In genomic region chr5:132647473-132647872, GRCh38 we compare ENCODE assay signal across 35 cellular contexts. TPM values are rescaled to one million over a fixed set of nuclear protein-coding genes. Genes with fewer than 3 reads are reported as not detected.
"Had no signal": no experiment of that assay in that cellular context is flagged by ENCODE, and none has a peak within 500 bp of the region (broad histone marks: within the 10 kb centered on the region; RNA-seq: fewer than 3 reads in every experiment).

No MANE protein-coding gene starts in this region.

- H3K4me3 ChIP-seq: pancreas, prostate gland, skin epidermis, smooth muscle cell, spleen, testis, tibial artery, transverse colon, upper lobe of right lung, vagina had no signal

- H3K27ac Mint-ChIP-seq: naive thymus-derived CD8-positive, alpha-beta T cell; nephron progenitor cell; stimulated activated memory B cell treated with anti-CD40 and anti-IgM and Interleukin-4, amounts not matched to agents 10 μg/mL and 1 μg/mL and 100 μg/mL, for 72 hours; stimulated activated naive CD8-positive, alpha-beta T cell treated with anti-CD3 and anti-CD28 coated beads, Interleukin-15, amount 100 ng/mL, for 72 hours; type B pancreatic cell had no signal

- H3K27me3 ChIP-seq: pancreas, testis, tibial artery, transverse colon, vagina had no signal

- H3K4me3 Mint-ChIP-seq: naive B cell; naive thymus-derived CD8-positive, alpha-beta T cell; natural killer cell treated with Interleukin-12 subunit alpha and Interleukin-12 subunit beta and Interleukin-15 and Interleukin-18, amount 100 ng/mL, for 72 hours; nephron progenitor cell; neural crest cell; stimulated activated memory B cell treated with anti-CD40 and anti-IgM and Interleukin-4, amounts not matched to agents 10 μg/mL and 1 μg/mL and 100 μg/mL, for 72 hours; stimulated activated naive CD8-positive, alpha-beta T cell treated with anti-CD3 and anti-CD28 coated beads, Interleukin-15, amount 100 ng/mL, for 72 hours; type B pancreatic cell had no signal

- H3K27me3 Mint-ChIP-seq: stimulated activated memory B cell treated with anti-CD40 and anti-IgM and Interleukin-4, amounts not matched to agents 10 μg/mL and 1 μg/mL and 100 μg/mL, for 72 hours had no signal

- DNase-seq: naive B cell; naive thymus-derived CD8-positive, alpha-beta T cell; nephron progenitor cell; nucleus accumbens; pancreas; right cardiac atrium; spleen; stimulated activated CD4-positive, alpha-beta T cell treated with anti-CD3 and anti-CD28 coated beads, Interleukin-12 subunit alpha, Interleukin-12 subunit beta, amount 100 ng/mL, for 4 hours; stimulated activated CD4-positive, alpha-beta T cell treated with anti-CD3 and anti-CD28 coated beads, Interleukin-1b, Interleukin-23, amount 100 ng/mL, for 48 hours; stimulated activated CD4-positive, alpha-beta T cell treated with anti-CD3 and anti-CD28 coated beads, Interleukin-4, amount 100 ng/mL, for 1 hour; stimulated activated CD4-positive, alpha-beta T cell treated with anti-CD3 and anti-CD28 coated beads, Interleukin-4, amount 100 ng/mL, for 4 hours; stimulated activated CD8-positive, alpha-beta memory T cell treated with anti-CD3 and anti-CD28 coated beads, Interleukin-4, amount 100 ng/mL, for 48 hours; stimulated activated naive CD4-positive, alpha-beta T cell; stimulated activated naive CD8-positive, alpha-beta T cell treated with anti-CD3 and anti-CD28 coated beads, Interleukin-15, amount 100 ng/mL, for 72 hours; stimulated activated naive CD8-positive, alpha-beta T cell treated with anti-CD3 and anti-CD28 coated beads, Interleukin-15, Interleukin-2, amounts not matched to agents 100 U/mL and 50 U/mL, for 24 hours; testis; tibial artery; transverse colon; upper lobe of right lung had no signal

- H3K4me2 ChIP-seq: smooth muscle cell had no signal

- H3K4me1 ChIP-seq: pancreas, prostate gland, spleen, testis, tibial artery, transverse colon, upper lobe of right lung, vagina had no signal

- ATAC-seq: naive thymus-derived CD8-positive, alpha-beta T cell; natural killer cell treated with Interleukin-12 subunit alpha and Interleukin-12 subunit beta and Interleukin-15 and Interleukin-18, amount 100 ng/mL, for 72 hours; right cardiac atrium; sciatic nerve; stimulated activated memory B cell treated with anti-CD40 and anti-IgM and Interleukin-4, amounts not matched to agents 10 μg/mL and 1 μg/mL and 100 μg/mL, for 72 hours; stimulated activated naive CD8-positive, alpha-beta T cell treated with anti-CD3 and anti-CD28 coated beads, Interleukin-15, amount 100 ng/mL, for 72 hours; stimulated activated naive CD8-positive, alpha-beta T cell treated with anti-CD3 and anti-CD28 coated beads, Interleukin-15, Interleukin-2, amounts not matched to agents 100 U/mL and 50 U/mL, for 24 hours; upper lobe of right lung had no signal

- H3K27ac ChIP-seq: neutrophil, pancreas, prostate gland, skin epidermis, spleen, testis, tibial artery, transverse colon, upper lobe of right lung, vagina had no signal

- H3K9me3 ChIP-seq: neutrophil, pancreas, prostate gland, testis, transverse colon, upper lobe of right lung, vagina had no signal

- H3K4me1 Mint-ChIP-seq: nephron progenitor cell; neural crest cell; stimulated activated memory B cell treated with anti-CD40 and anti-IgM and Interleukin-4, amounts not matched to agents 10 μg/mL and 1 μg/mL and 100 μg/mL, for 72 hours had no signal

- H3K36me3 ChIP-seq: prostate gland had no signal

RNA-seq across cellular contexts. Expression of gene IL13, which starts 10.5 kb away (rescaled TPM):
- total RNA-seq: neural crest cell, osteocyte, pancreas, pulmonary artery endothelial cell, right cardiac atrium, sciatic nerve, spleen, transverse colon, upper lobe of right lung, urinary bladder, vagina had no signal
- polyA plus RNA-seq: naive thymus-derived CD8-positive, alpha-beta T cell; right cardiac atrium; smooth muscle cell; urinary bladder had no signal

RNA-seq across cellular contexts. Expression of gene IL4, which starts 26.3 kb away (rescaled TPM):
- total RNA-seq: naive thymus-derived CD8-positive, alpha-beta T cell; neural crest cell; omental fat pad; osteocyte; pancreas; posterior vena cava; prostate gland; pulmonary artery endothelial cell; right cardiac atrium; sciatic nerve; smooth muscle cell; spleen; subcutaneous adipose tissue; testis; transverse colon; upper lobe of right lung; urinary bladder; vagina had no signal
- polyA plus RNA-seq: naive thymus-derived CD8-positive, alpha-beta T cell; pancreas; right cardiac atrium; smooth muscle cell; spleen; urinary bladder had no signal
